ENCODE assay signal across 28 cellular contexts in genomic region chr3:110063178-110063577, GRCh38.
"Had no signal": no experiment of that assay in that cellular context is flagged by ENCODE, and none has a peak within 500 bp of the region (broad histone marks: within the 10 kb centered on the region; RNA-seq: fewer than 3 reads in every experiment).

No MANE protein-coding gene starts in this region.

- H3K27me3 Mint-ChIP-seq: activated B cell treated with CpG ODN at 0.5 μM for 24 hours; activated CD4-positive, alpha-beta memory T cell treated with anti-CD3 and anti-CD28 coated beads for 36 hours; activated CD4-positive, alpha-beta T cell treated with anti-CD3 and anti-CD28 coated beads, Interleukin-2, amount 10 ng/mL, durations not matched to agents 7 days and 5 days; activated CD8-positive, alpha-beta T cell treated with anti-CD3 and anti-CD28 coated beads for 36 hours; activated naive CD4-positive, alpha-beta T cell treated with anti-CD3 and anti-CD28 coated beads, Interleukin-2, amount 10 ng/mL, durations not matched to agents 7 days and 5 days; activated naive CD8-positive, alpha-beta T cell; activated T-cell treated with anti-CD3 and anti-CD28 coated beads, Interleukin-2, amount 50 U/mL, for 24 hours; brain; central memory CD8-positive, alpha-beta T cell had no signal

- H3K9me3 Mint-ChIP-seq: activated CD4-positive, alpha-beta memory T cell treated with anti-CD3 and anti-CD28 coated beads for 36 hours; activated CD4-positive, alpha-beta T cell treated with anti-CD3 and anti-CD28 coated beads, Interleukin-2, amount 10 ng/mL, durations not matched to agents 7 days and 5 days; activated CD8-positive, alpha-beta T cell treated with anti-CD3 and anti-CD28 coated beads for 36 hours; activated naive CD4-positive, alpha-beta T cell treated with anti-CD3 and anti-CD28 coated beads, Interleukin-2, amount 10 ng/mL, durations not matched to agents 7 days and 5 days; activated T-cell treated with anti-CD3 and anti-CD28 coated beads, Interleukin-2, amount 50 U/mL, for 24 hours; activated T-helper 1 cell treated with anti-CD3 and anti-CD28 coated beads, Interleukin-12 subunit alpha, Interleukin-12 subunit beta, Interleukin-2, Interleukin-4 antibody, amounts not matched to agents 30 ng/mL and 10 ng/mL and 1 ng/mL, durations not matched to agents 14 hours and 24 hours and 36 hours; activated T-helper 2 cell treated with anti-CD3 and anti-CD28 coated beads, Interferon-gamma antibody, Interleukin-2, Interleukin-4, amounts not matched to agents 10 μg/mL and 5 μg/mL and 100 μg/mL, durations not matched to agents 14 hours and 24 hours and 36 hours; brain; central memory CD8-positive, alpha-beta T cell; T-helper 1 cell treated with Interleukin-12 subunit alpha and Interleukin-12 subunit beta and Interleukin-4 antibody, amounts not matched to agents 30 μg/mL and 1 μg/mL, for 36 hours; T-helper 2 cell treated with Interferon-gamma antibody and Interleukin-4, amounts not matched to agents 5 μg/mL and 100 μg/mL, for 36 hours had no signal

- H3K36me3 Mint-ChIP-seq: activated CD4-positive, alpha-beta memory T cell treated with anti-CD3 and anti-CD28 coated beads for 36 hours; activated naive CD4-positive, alpha-beta T cell treated with anti-CD3 and anti-CD28 coated beads, Interleukin-2, amount 10 ng/mL, durations not matched to agents 7 days and 5 days; activated naive CD8-positive, alpha-beta T cell; brain had no signal

- H3K4me1 Mint-ChIP-seq: activated B cell treated with CpG ODN at 0.5 μM for 24 hours; activated CD4-positive, alpha-beta T cell treated with anti-CD3 and anti-CD28 coated beads, Interleukin-2, amount 10 ng/mL, durations not matched to agents 7 days and 5 days; activated naive CD4-positive, alpha-beta T cell treated with anti-CD3 and anti-CD28 coated beads, Interleukin-2, amount 10 ng/mL, durations not matched to agents 7 days and 5 days; central memory CD8-positive, alpha-beta T cell had no signal

- DNase-seq: activated B cell treated with CpG ODN at 0.5 μM for 24 hours; activated CD4-positive, alpha-beta memory T cell treated with anti-CD3 and anti-CD28 coated beads for 36 hours; activated CD4-positive, alpha-beta T cell treated with anti-CD3 and anti-CD28 coated beads for 48 hours; activated CD4-positive, alpha-beta T cell treated with anti-CD3 and anti-CD28 coated beads, Interleukin-2, amount 10 ng/mL, durations not matched to agents 7 days and 5 days; activated CD4-positive, CD25-positive, alpha-beta regulatory T cell treated with anti-CD3 and anti-CD28 coated beads, Interleukin-2, amount 50 U/mL, for 72 hours; activated CD8-positive, alpha-beta memory T cell treated with anti-CD3 and anti-CD28 coated beads, Interleukin-2, amount 50 U/mL, for 4 hours; activated CD8-positive, alpha-beta T cell treated with anti-CD3 and anti-CD28 coated beads for 36 hours; activated effector memory CD4-positive, alpha-beta T cell treated with Interleukin-2 at 50 U/mL for 16 hours; activated gamma-delta T cell; activated naive CD4-positive, alpha-beta T cell treated with anti-CD3 and anti-CD28 coated beads, Interleukin-2, amount 10 ng/mL, durations not matched to agents 7 days and 5 days; activated naive CD4-positive, alpha-beta T cell treated with Interleukin-2 at 50 U/mL for 16 hours; activated T-cell treated with anti-CD3 and anti-CD28 coated beads, Interleukin-2, amount 50 U/mL, for 24 hours; activated T-cell treated with anti-CD3 and anti-CD28 coated beads, Interleukin-2, amount 50 U/mL, for 48 hours; amygdala; anterior cingulate cortex; caudate nucleus; cerebellar nuclear complex; SW 1271; T-helper 1 cell; T-helper 2 cell; T-helper 9 cell had no signal

- H3K27ac Mint-ChIP-seq: activated B cell treated with CpG ODN at 0.5 μM for 24 hours; activated CD4-positive, alpha-beta memory T cell treated with anti-CD3 and anti-CD28 coated beads for 36 hours; activated CD4-positive, alpha-beta T cell treated with anti-CD3 and anti-CD28 coated beads, Interleukin-2, amount 10 ng/mL, durations not matched to agents 7 days and 5 days; activated CD8-positive, alpha-beta T cell treated with anti-CD3 and anti-CD28 coated beads for 36 hours; activated naive CD4-positive, alpha-beta T cell treated with anti-CD3 and anti-CD28 coated beads, Interleukin-2, amount 10 ng/mL, durations not matched to agents 7 days and 5 days; activated naive CD8-positive, alpha-beta T cell; activated T-cell treated with anti-CD3 and anti-CD28 coated beads, Interleukin-2, amount 50 U/mL, for 24 hours; activated T-helper 1 cell treated with anti-CD3 and anti-CD28 coated beads, Interleukin-12 subunit alpha, Interleukin-12 subunit beta, Interleukin-2, Interleukin-4 antibody, amounts not matched to agents 30 ng/mL and 10 ng/mL and 1 ng/mL, durations not matched to agents 14 hours and 24 hours and 36 hours; activated T-helper 2 cell treated with anti-CD3 and anti-CD28 coated beads, Interferon-gamma antibody, Interleukin-2, Interleukin-4, amounts not matched to agents 10 μg/mL and 5 μg/mL and 100 μg/mL, durations not matched to agents 14 hours and 24 hours and 36 hours; brain; T-helper 1 cell treated with Interleukin-12 subunit alpha and Interleukin-12 subunit beta and Interleukin-4 antibody, amounts not matched to agents 30 μg/mL and 1 μg/mL, for 36 hours; T-helper 2 cell treated with Interferon-gamma antibody and Interleukin-4, amounts not matched to agents 5 μg/mL and 100 μg/mL, for 36 hours had no signal

- H3K4me3 Mint-ChIP-seq: activated B cell treated with CpG ODN at 0.5 μM for 24 hours; activated CD4-positive, alpha-beta memory T cell treated with anti-CD3 and anti-CD28 coated beads for 36 hours; activated CD4-positive, alpha-beta T cell treated with anti-CD3 and anti-CD28 coated beads, Interleukin-2, amount 10 ng/mL, durations not matched to agents 7 days and 5 days; activated CD8-positive, alpha-beta T cell treated with anti-CD3 and anti-CD28 coated beads for 36 hours; activated naive CD4-positive, alpha-beta T cell treated with anti-CD3 and anti-CD28 coated beads, Interleukin-2, amount 10 ng/mL, durations not matched to agents 7 days and 5 days; activated naive CD8-positive, alpha-beta T cell; activated T-cell treated with anti-CD3 and anti-CD28 coated beads, Interleukin-2, amount 50 U/mL, for 24 hours; activated T-helper 1 cell treated with anti-CD3 and anti-CD28 coated beads, Interleukin-12 subunit alpha, Interleukin-12 subunit beta, Interleukin-2, Interleukin-4 antibody, amounts not matched to agents 30 ng/mL and 10 ng/mL and 1 ng/mL, durations not matched to agents 14 hours and 24 hours and 36 hours; brain; central memory CD8-positive, alpha-beta T cell; T-helper 1 cell treated with Interleukin-12 subunit alpha and Interleukin-12 subunit beta and Interleukin-4 antibody, amounts not matched to agents 30 μg/mL and 1 μg/mL, for 36 hours; T-helper 2 cell treated with Interferon-gamma antibody and Interleukin-4, amounts not matched to agents 5 μg/mL and 100 μg/mL, for 36 hours had no signal

- ATAC-seq: activated CD8-positive, alpha-beta T cell treated with anti-CD3 and anti-CD28 coated beads for 36 hours had no signal
